Comparison of ENCODE assay signal across 9 cellular contexts in the genomic region with DNA sequence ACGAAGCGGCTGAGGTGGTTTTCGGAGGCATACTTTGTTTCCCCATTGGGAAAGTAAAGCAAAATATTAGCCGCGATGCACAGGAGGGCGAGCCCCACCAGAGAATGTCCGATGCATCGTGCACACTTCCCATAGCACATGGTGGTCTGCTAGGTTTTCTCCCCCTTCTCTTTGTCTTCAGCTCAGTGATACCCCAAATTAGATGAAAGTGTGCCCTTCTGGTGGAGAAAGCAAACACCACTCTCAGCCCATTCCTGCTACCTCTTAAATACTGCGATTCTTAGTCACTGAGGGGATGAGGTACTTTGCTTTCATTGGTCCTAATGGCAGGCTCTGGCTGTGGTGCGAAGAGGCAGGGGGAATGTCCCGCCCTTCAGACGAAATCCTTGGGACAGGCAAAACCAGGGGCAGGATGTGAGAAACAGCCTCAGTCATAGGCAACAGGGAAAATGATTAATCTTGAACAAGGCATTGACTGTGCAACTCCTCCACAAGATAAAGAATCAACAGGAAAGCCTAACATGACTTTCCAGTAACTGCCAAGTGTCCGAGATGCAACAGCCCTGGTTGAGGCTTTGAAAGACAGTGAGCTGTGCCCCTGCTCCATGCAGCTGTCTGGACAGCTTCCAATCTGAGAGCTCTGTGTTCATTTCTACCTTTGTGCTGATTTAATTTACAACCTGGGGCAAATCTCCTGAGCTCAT. TPM values are rescaled to one million over a fixed set of nuclear protein-coding genes. Genes with fewer than 3 reads are reported as not detected.
DNase-seq lines count a peak whose midpoint lies in the region; ATAC-seq, FAIRE-seq and TF ChIP-seq lines count a peak whose summit lies in the region.
"Had no signal": no experiment of that assay in that cellular context is flagged by ENCODE, and none has a peak within 500 bp of the region (broad histone marks: within the 10 kb centered on the region; RNA-seq: fewer than 3 reads in every experiment).

A gene with protein sequence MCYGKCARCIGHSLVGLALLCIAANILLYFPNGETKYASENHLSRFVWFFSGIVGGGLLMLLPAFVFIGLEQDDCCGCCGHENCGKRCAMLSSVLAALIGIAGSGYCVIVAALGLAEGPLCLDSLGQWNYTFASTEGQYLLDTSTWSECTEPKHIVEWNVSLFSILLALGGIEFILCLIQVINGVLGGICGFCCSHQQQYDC (minus strand): TSS at position 242 of the 704 bp plus-strand sequence. CDS start 102 bp downstream, at position 140.

- TF ChIP-seq CTCF in fibroblast of villous mesenchyme (IDR thresholded peaks at IDR 0.05; ENCODE audit: insufficient read depth, low read depth, low read length): no peak

- no peak within 1 kb of the TSS for H4K12ac ChIP-seq in trophoblast cell (ENCODE audit: low read depth, low read length)

- FAIRE-seq in H54 (lab: Jason Lieb, UNC): peak; percentile 97
- FAIRE-seq: K562 had no signal

- H3K18ac ChIP-seq in trophoblast cell (ENCODE audit: low read length): no peak within 1 kb of the TSS

- no peak within 1 kb of the TSS for H3K4me2 ChIP-seq in trophoblast cell (ENCODE audit: low read length)

- peak within 1 kb of the TSS; percentile 77 for H3K4me3 ChIP-seq in fibroblast of villous mesenchyme (ENCODE audit: low read depth, low read length)
- H3K4me3 ChIP-seq in trophoblast cell (ENCODE audit: low read depth, low read length): no peak within 1 kb of the TSS
- H3K4me3 ChIP-seq: K562 had no signal

- no peak within 1 kb of the TSS for H3K14ac ChIP-seq in trophoblast cell (ENCODE audit: low read length)

- TF ChIP-seq POLR2A in H54 (IDR thresholded peaks at IDR 0.05; ENCODE audit: low read depth, low read length): peak; percentile 87

- no peaks in the 10 kb centered on the region for H3K27me3 ChIP-seq in trophoblast cell (ENCODE audit: insufficient read depth, low read length)

- H2AK5ac ChIP-seq in trophoblast cell (ENCODE audit: low read length): no peak within 1 kb of the TSS

- no peak within 1 kb of the TSS for H3K27ac ChIP-seq in trophoblast cell (ENCODE audit: low read depth, low read length)

- ATAC-seq in GM18909 (IDR thresholded peaks at IDR 0.05; ENCODE audit: poor library complexity, unreplicated experiment) (no peak), HG02885 (IDR thresholded peaks at IDR 0.05; ENCODE audit: poor library complexity, unreplicated experiment) (no peak)
- ATAC-seq: K562 had no signal

- no peaks in the 10 kb centered on the region for H3K36me3 ChIP-seq in trophoblast cell (ENCODE audit: control insufficient read depth in 1 of 2, insufficient read depth in 2 of 2, low read length in 2 of 2)

- no peak within 1 kb of the TSS for H3K23ac ChIP-seq in trophoblast cell (ENCODE audit: low read length)

- peaks cover 2% of the 10 kb centered on the region for H3K79me1 ChIP-seq in trophoblast cell (ENCODE audit: low read length)

- peak within 1 kb of the TSS; percentile 13 for H2AFZ ChIP-seq in trophoblast cell (ENCODE audit: insufficient read depth, low read length, poor library complexity)

- H3K79me2 ChIP-seq in trophoblast cell (ENCODE audit: control insufficient read depth, insufficient read depth, low read length, poor library complexity): no peaks in the 10 kb centered on the region

- DNase-seq in H54 (ENCODE audit: insufficient read length, low spot score) (peak; percentile 93), SK-MEL-5 (ENCODE audit: low read depth, low spot score) (peak; percentile 87), fibroblast of villous mesenchyme (ENCODE audit: low read depth) (peak; percentile 94), trophoblast cell (no peak), globus pallidus (ENCODE audit: low spot score) (no peak)
- DNase-seq in activated CD4-positive, alpha-beta T cell treated with anti-CD3 and anti-CD28 coated beads for 48 hours: no peak

- H3K4me1 ChIP-seq in trophoblast cell (ENCODE audit: control insufficient read depth in 1 of 2, insufficient read depth in 2 of 2, low read length in 2 of 2): peaks cover 0 to 7% of the 10 kb centered on the region in 2 experiments

- no peak within 1 kb of the TSS for H3K9ac ChIP-seq in trophoblast cell (ENCODE audit: low read length)

- peak within 1 kb of the TSS; percentile 18 for H2BK12ac ChIP-seq in trophoblast cell (ENCODE audit: low read length)

- H4K91ac ChIP-seq in trophoblast cell (ENCODE audit: low read depth, low read length): peak within 1 kb of the TSS; percentile 16

- H3K9me3 ChIP-seq in trophoblast cell (ENCODE audit: insufficient read depth, low read depth, low read length): peaks cover under 1% of the 10 kb centered on the region

- no peak within 1 kb of the TSS for H3K4ac ChIP-seq in trophoblast cell (ENCODE audit: low read depth, low read length)

- H4K8ac ChIP-seq in trophoblast cell (ENCODE audit: low read depth, low read length): no peak within 1 kb of the TSS

- no CpG with 5 or more reads among the region's 13 CpGs for WGBS in trophoblast cell (ENCODE audit: extremely low coverage, insufficient coverage, insufficient read length)

- H2BK120ac ChIP-seq in trophoblast cell (ENCODE audit: insufficient read depth, low read length, poor library complexity): no peak within 1 kb of the TSS

- in situ Hi-C loops in SK-MEL-5 (cut with HindIII; ENCODE audit: low pct_unique_long_range_greater_than_20kb, low sequenced_read_pairs): no loop called here

- H2BK5ac ChIP-seq in trophoblast cell (ENCODE audit: low read depth, low read length, poor library complexity): no peak within 1 kb of the TSS

RNA-seq across cellular contexts. Expression of the gene that starts here (rescaled TPM):
- 60.2 and 65.0 TPM in 2 replicates for total RNA-seq in SK-MEL-5 (2014; rRNA removed; shearing (Covaris generic))
- polyA plus RNA-seq in SK-MEL-5 (2015; cell fraction: cytosol; rRNA removed): 64.1 and 68.2 TPM in 2 replicates
- polyA plus RNA-seq in SK-MEL-5 (2015; cell fraction: nucleus; rRNA removed): 30.0 and 39.3 TPM in 2 replicates
- 52.2 and 80.3 TPM in 2 replicates for total RNA-seq in fibroblast of villous mesenchyme
- polyA plus RNA-seq in trophoblast cell (2013): 1.8 and 2.2 TPM in 2 replicates

Comparison
In these comparisons a context has a peak if more than half of its experiments do, and no peak if none do; other contexts are left out.
1. DNase-seq: peak in H54 (single experiment), SK-MEL-5 (single experiment) and fibroblast of villous mesenchyme (single experiment); none in trophoblast cell (0 of 2), globus pallidus (single experiment) and activated CD4-positive, alpha-beta T cell treated with anti-CD3 and anti-CD28 coated beads for 48 hours (single experiment).